ENCODE assay signal across 23 cellular contexts in genomic region chr2:211620986-211621385, GRCh38.
"Had no signal": no experiment of that assay in that cellular context is flagged by ENCODE, and none has a peak within 500 bp of the region (broad histone marks: within the 10 kb centered on the region; RNA-seq: fewer than 3 reads in every experiment).

No MANE protein-coding gene starts in this region.

- H3K36me3 Mint-ChIP-seq: mesothelial cell of epicardium, naive B cell had no signal

- FAIRE-seq: endothelial cell of umbilical vein, islet of Langerhans, keratinocyte had no signal

- H3K27ac Mint-ChIP-seq: dendritic cell treated with granulocyte-macrophage colony-stimulating factor and Interleukin-4, amounts not matched to agents 40 ng/mL and 50 ng/mL, for 4 days; effector memory CD8-positive, alpha-beta T cell; endodermal cell; mesothelial cell of epicardium; naive B cell had no signal

- H3K27me3 Mint-ChIP-seq: dendritic cell treated with granulocyte-macrophage colony-stimulating factor and Interleukin-4, amounts not matched to agents 40 ng/mL and 50 ng/mL, for 4 days; effector memory CD8-positive, alpha-beta T cell; naive B cell had no signal

- H3K4me3 Mint-ChIP-seq: dendritic cell treated with granulocyte-macrophage colony-stimulating factor and Interleukin-4, amounts not matched to agents 40 ng/mL and 50 ng/mL, for 4 days; effector memory CD8-positive, alpha-beta T cell; endodermal cell; mesothelial cell of epicardium; naive B cell had no signal

- H3K9me3 Mint-ChIP-seq: endodermal cell, mesothelial cell of epicardium had no signal

- DNase-seq: colonic mucosa; cortex of kidney; effector CD8-positive, alpha-beta T cell; effector memory CD8-positive, alpha-beta T cell; endodermal cell; foreskin keratinocyte; gastrocnemius medialis; glutamatergic neuron; head of caudate nucleus; heart right ventricle; hippocampal formation; left cardiac atrium; left lung; left ventricle myocardium superior; lower lobe of right lung; mesenchymal stem cell; mucosa of descending colon; naive B cell had no signal

- ATAC-seq: effector memory CD8-positive, alpha-beta T cell; foreskin keratinocyte; gastrocnemius medialis; heart right ventricle; left cardiac atrium; left lung; left ventricle myocardium superior; lower lobe of right lung; mucosa of descending colon had no signal

- H3K4me1 Mint-ChIP-seq: endodermal cell, naive B cell had no signal
